Comparison of ENCODE assay signal across 8 cellular contexts in the genomic region with DNA sequence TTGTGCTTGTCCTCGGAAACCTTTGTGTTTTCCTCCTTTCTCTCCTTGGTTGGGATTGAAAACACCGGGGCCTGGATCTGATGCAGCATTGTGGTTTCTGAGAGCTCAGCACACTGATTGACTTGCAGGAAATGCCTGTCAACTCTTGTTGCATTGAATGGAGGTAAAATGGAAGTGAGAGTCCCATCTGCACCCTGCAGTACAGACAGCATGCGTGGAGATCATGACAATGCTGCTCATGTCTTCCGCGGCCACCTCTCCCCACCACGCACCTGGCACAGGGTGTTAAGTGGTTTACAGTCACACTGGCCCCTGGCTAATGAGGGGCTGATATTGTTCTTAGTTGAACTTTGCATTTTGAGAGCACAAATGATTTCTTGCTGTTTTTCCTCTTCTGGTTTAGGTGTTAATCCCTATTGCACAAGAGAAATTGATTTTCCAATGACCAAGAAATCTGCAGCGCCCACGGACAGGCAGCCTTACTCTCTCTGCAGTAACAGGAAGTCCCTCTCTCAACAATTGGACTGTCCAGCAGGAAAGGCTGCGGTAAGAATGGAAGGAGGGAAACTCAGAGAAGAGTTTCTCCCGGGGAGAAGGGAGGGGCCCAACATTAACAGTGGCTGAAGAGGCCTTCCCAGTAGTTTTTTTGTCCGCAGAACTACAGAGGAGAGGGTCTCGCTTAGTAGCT. TPM values are rescaled to one million over a fixed set of nuclear protein-coding genes. Genes with fewer than 3 reads are reported as not detected.
DNase-seq lines count a peak whose midpoint lies in the region; ATAC-seq and TF ChIP-seq lines count a peak whose summit lies in the region.

No MANE protein-coding gene starts in this region.

- H3K36me3 ChIP-seq in DND-41 (ENCODE audit: insufficient read depth, low read length) = no peaks in the 10 kb centered on the region

- POLR2A ChIA-PET in activated CD8-positive, alpha-beta T cell treated with anti-CD3 and anti-CD28 coated beads for 36 hours (lab: Charles Lee) = interaction anchor here (0.8 to 1.8 kb wide), 8 partner anchors 24 to 286 kb away, joined by 3 to 6 read pairs (median 4); no protein-coding TSS in a partner anchor

- no peaks in the 10 kb centered on the region for H3K9me3 Mint-ChIP-seq in activated CD8-positive, alpha-beta T cell treated with anti-CD3 and anti-CD28 coated beads for 36 hours
- no peaks in the 10 kb centered on the region for H3K9me3 Mint-ChIP-seq in memory B cell

- no peaks in the 10 kb centered on the region for H3K9me3 ChIP-seq in DND-41 (ENCODE audit: insufficient read depth, low read length, severe bottlenecking)

- intact Hi-C loops in activated CD8-positive, alpha-beta T cell treated with anti-CD3 and anti-CD28 coated beads for 36 hours (cut with micrococcal nuclease) = loop anchor here (5.0 to 10.0 kb wide), 2 partner anchors 108 to 271 kb away; no protein-coding TSS in a partner anchor

- no peak for TF ChIP-seq CTCF in DND-41 (IDR thresholded peaks at IDR 0.05; ENCODE audit: borderline replicate concordance, extremely low read depth, low read length, poor library complexity, severe bottlenecking)
- TF ChIP-seq CTCF in activated CD8-positive, alpha-beta T cell treated with anti-CD3 and anti-CD28 coated beads for 36 hours (IDR thresholded peaks at IDR 0.05) = no peak

- H2AFZ ChIP-seq in DND-41 (ENCODE audit: low read depth, low read length) = no peak overlapping the region

- peak overlapping the region; percentile 56 for H3K4me3 Mint-ChIP-seq in activated CD8-positive, alpha-beta T cell treated with anti-CD3 and anti-CD28 coated beads for 36 hours
- peak overlapping the region; percentile 81 for H3K4me3 Mint-ChIP-seq in memory B cell

- no peak overlapping the region for H3K27ac Mint-ChIP-seq in activated CD8-positive, alpha-beta T cell treated with anti-CD3 and anti-CD28 coated beads for 36 hours
- H3K27ac Mint-ChIP-seq in memory B cell = no peak overlapping the region

- peaks cover 43% of the 10 kb centered on the region for H3K4me1 Mint-ChIP-seq in activated CD8-positive, alpha-beta T cell treated with anti-CD3 and anti-CD28 coated beads for 36 hours (ENCODE audit: low read depth)
- peaks cover 19% of the 10 kb centered on the region for H3K4me1 Mint-ChIP-seq in memory B cell

- no peak overlapping the region for H3K27ac ChIP-seq in DND-41 (ENCODE audit: low read length)

- no peak overlapping the region for H3K4me3 ChIP-seq in DND-41 (ENCODE audit: low read depth in 1 of 2, low read length in 2 of 2)

- H3K36me3 Mint-ChIP-seq in activated CD8-positive, alpha-beta T cell treated with anti-CD3 and anti-CD28 coated beads for 36 hours (ENCODE audit: low read depth) = no peaks in the 10 kb centered on the region
- H3K36me3 Mint-ChIP-seq in memory B cell = no peaks in the 10 kb centered on the region

- peaks cover 23% of the 10 kb centered on the region for H3K4me1 ChIP-seq in DND-41 (ENCODE audit: insufficient read depth, low read length)

- H3K4me2 ChIP-seq in DND-41 (ENCODE audit: insufficient read depth, low read length) = peak overlapping the region; percentile 55; the same call in 1 of the 2 replicates

- H3K27me3 Mint-ChIP-seq in activated CD8-positive, alpha-beta T cell treated with anti-CD3 and anti-CD28 coated beads for 36 hours = peaks cover 3% of the 10 kb centered on the region
- peaks cover 2% of the 10 kb centered on the region for H3K27me3 Mint-ChIP-seq in memory B cell

- H3K27me3 ChIP-seq in DND-41 (ENCODE audit: insufficient read depth, low read length, poor library complexity) = peaks cover 9% of the 10 kb centered on the region

- CTCF ChIA-PET in activated CD8-positive, alpha-beta T cell treated with anti-CD3 and anti-CD28 coated beads for 36 hours (lab: Charles Lee) = interaction anchor here (0.6 to 6.4 kb wide), 89 partner anchors 8 to 809 kb away, joined by 3 to 195 read pairs (median 9); a partner anchor contains a TSS

- H4K20me1 ChIP-seq in DND-41 (ENCODE audit: insufficient read depth, low read length) = no peaks in the 10 kb centered on the region

- H3K79me2 ChIP-seq in DND-41 (ENCODE audit: insufficient read depth, low read length) = no peaks in the 10 kb centered on the region

- no peak for DNase-seq in DND-41
- DNase-seq in activated CD8-positive, alpha-beta T cell treated with anti-CD3 and anti-CD28 coated beads for 36 hours = no peak
- no peak for DNase-seq in memory B cell (ENCODE audit: low spot score in 2 of 2)
- DNase-seq in NCI-H1048 (lab: John Stamatoyannopoulos, UW) = no peak
- no peak for DNase-seq in NCI-H1092 (lab: John Stamatoyannopoulos, UW)

- no peak overlapping the region for H3K9ac ChIP-seq in DND-41 (ENCODE audit: low read depth, low read length)

- ATAC-seq in DND-41 (ENCODE audit: insufficient read depth, low read depth) (no peak), GM21528 (IDR thresholded peaks at IDR 0.05; ENCODE audit: low FRiP score, unreplicated experiment) (peak; percentile 21), memory B cell (ENCODE audit: low read depth) (peak; percentile 37), GM19467 (IDR thresholded peaks at IDR 0.05; ENCODE audit: unreplicated experiment) (no peak), GM19328 (IDR thresholded peaks at IDR 0.05; ENCODE audit: unreplicated experiment) (no peak)
- no peak for ATAC-seq in activated CD8-positive, alpha-beta T cell treated with anti-CD3 and anti-CD28 coated beads for 36 hours

RNA-seq across cellular contexts. Expression of a gene that starts 58.5 kb away (rescaled TPM):
- 1 to 10 TPM; 6.7 to 6.9 TPM for total RNA-seq in activated CD8-positive, alpha-beta T cell treated with anti-CD3 and anti-CD28 coated beads for 36 hours

Comparison
In these comparisons a context has a peak if more than half of its experiments do, and no peak if none do; other contexts are left out.
1. ATAC-seq: peak in GM21528 (single experiment) and memory B cell (single experiment); none in DND-41 (single experiment), activated CD8-positive, alpha-beta T cell treated with anti-CD3 and anti-CD28 coated beads for 36 hours (single experiment), GM19467 (single experiment) and GM19328 (single experiment).